ENCODE assay signal across 1 cellular context in the genomic region with DNA sequence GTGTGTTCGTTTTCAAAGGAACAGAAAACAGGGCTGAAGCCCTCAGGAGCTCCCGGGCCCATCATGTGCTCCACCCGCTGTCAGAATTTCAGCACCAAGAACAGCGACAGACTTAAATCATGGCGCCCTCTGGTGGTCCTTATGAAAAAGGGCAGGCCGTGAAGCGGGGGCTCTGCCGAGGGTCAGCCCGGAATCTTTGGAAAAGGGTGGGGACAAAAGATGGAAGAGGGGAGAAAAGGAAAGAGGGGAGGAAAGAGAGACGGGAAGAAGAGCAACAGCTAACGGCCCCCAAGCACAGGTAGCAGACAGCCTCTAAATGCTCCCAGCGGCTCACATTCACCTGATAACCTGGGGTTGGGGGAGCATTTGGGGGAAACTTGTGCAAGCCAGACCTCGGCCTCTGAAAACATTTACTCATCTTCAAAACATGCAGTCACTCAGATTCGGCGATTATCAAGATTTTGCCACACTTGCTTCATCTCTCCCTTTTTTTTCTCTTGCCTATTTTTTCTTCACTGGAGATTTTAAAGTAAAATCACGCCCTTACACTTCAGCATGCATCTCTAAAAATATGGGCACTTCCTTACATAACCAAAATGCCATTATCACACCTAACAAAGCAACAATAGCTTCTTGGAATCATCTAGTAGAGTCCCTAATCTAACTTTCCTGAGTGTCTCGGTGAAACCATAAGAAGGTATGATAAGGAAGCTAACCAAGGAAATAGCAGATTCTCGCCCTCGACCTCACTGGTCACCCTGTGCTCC.
TF ChIP-seq lines count a peak whose summit lies in the region.

No MANE protein-coding gene starts in this region.

TF ChIP-seq in K562, 482 proteins besides CTCF, POLR2A, EP300 and RAD21 (continued from another document and continues in another):
- TF ChIP-seq, protein P1, sequence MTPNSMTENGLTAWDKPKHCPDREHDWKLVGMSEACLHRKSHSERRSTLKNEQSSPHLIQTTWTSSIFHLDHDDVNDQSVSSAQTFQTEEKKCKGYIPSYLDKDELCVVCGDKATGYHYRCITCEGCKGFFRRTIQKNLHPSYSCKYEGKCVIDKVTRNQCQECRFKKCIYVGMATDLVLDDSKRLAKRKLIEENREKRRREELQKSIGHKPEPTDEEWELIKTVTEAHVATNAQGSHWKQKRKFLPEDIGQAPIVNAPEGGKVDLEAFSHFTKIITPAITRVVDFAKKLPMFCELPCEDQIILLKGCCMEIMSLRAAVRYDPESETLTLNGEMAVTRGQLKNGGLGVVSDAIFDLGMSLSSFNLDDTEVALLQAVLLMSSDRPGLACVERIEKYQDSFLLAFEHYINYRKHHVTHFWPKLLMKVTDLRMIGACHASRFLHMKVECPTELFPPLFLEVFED (CRISPR knock-in tag; conservative IDR thresholded peaks at IDR 0.05): 0 out of 2 replicates have a peak, but pooled peaks have one; percentile 71
- TF ChIP-seq ZNF766 (CRISPR knock-in tag; conservative IDR thresholded peaks at IDR 0.05): peak; percentile 88
- TF ChIP-seq ZNF263 (CRISPR knock-in tag; IDR thresholded peaks at IDR 0.05; ENCODE audit: borderline replicate concordance): peak; percentile 68
- no peak for TF ChIP-seq BRCA1 (IDR thresholded peaks at IDR 0.05)
- 0 out of 2 replicates have a peak, but pooled peaks have one; percentile 50 for TF ChIP-seq BRCA1 (CRISPR knock-in tag; IDR thresholded peaks at IDR 0.05)
- TF ChIP-seq, protein P2, sequence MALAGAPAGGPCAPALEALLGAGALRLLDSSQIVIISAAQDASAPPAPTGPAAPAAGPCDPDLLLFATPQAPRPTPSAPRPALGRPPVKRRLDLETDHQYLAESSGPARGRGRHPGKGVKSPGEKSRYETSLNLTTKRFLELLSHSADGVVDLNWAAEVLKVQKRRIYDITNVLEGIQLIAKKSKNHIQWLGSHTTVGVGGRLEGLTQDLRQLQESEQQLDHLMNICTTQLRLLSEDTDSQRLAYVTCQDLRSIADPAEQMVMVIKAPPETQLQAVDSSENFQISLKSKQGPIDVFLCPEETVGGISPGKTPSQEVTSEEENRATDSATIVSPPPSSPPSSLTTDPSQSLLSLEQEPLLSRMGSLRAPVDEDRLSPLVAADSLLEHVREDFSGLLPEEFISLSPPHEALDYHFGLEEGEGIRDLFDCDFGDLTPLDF (CRISPR knock-in tag; IDR thresholded peaks at IDR 0.05): peak; percentile 81; the same call in 1 of the 2 replicates
- no peak for TF ChIP-seq TFAM (CRISPR knock-in tag; conservative IDR thresholded peaks at IDR 0.05)
- TF ChIP-seq, protein P3, sequence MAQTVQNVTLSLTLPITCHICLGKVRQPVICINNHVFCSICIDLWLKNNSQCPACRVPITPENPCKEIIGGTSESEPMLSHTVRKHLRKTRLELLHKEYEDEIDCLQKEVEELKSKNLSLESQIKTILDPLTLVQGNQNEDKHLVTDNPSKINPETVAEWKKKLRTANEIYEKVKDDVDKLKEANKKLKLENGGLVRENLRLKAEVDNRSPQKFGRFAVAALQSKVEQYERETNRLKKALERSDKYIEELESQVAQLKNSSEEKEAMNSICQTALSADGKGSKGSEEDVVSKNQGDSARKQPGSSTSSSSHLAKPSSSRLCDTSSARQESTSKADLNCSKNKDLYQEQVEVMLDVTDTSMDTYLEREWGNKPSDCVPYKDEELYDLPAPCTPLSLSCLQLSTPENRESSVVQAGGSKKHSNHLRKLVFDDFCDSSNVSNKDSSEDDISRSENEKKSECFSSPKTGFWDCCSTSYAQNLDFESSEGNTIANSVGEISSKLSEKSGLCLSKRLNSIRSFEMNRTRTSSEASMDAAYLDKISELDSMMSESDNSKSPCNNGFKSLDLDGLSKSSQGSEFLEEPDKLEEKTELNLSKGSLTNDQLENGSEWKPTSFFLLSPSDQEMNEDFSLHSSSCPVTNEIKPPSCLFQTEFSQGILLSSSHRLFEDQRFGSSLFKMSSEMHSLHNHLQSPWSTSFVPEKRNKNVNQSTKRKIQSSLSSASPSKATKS (CRISPR knock-in tag; IDR thresholded peaks at IDR 0.05): no peak
- peak; percentile 17 to 31; a peak in 1 of 4 replicates for TF ChIP-seq TEAD1 (CRISPR knock-in tag; IDR thresholded peaks at IDR 0.05)
- 0 out of 2 replicates have a peak, but pooled peaks have one; percentile 33 for TF ChIP-seq ZNF175 (CRISPR knock-in tag; IDR thresholded peaks at IDR 0.05; ENCODE audit: low read depth)
- no peak for TF ChIP-seq FOXJ2 (tag; IDR thresholded peaks at IDR 0.05)
- TF ChIP-seq ZNF354B (CRISPR knock-in tag; IDR thresholded peaks at IDR 0.05): 0 out of 2 replicates have a peak, but pooled peaks have one; percentile 5
- no peak for TF ChIP-seq HDAC3 (IDR thresholded peaks at IDR 0.05; ENCODE audit: borderline replicate concordance, partially characterized antibody)
- no peak for TF ChIP-seq ETV1 (tag; conservative IDR thresholded peaks at IDR 0.05; ENCODE audit: low read depth)
- peak; percentile 25; the same call in 1 of the 2 replicates for TF ChIP-seq KLF16 (IDR thresholded peaks at IDR 0.05)
- TF ChIP-seq XRCC5 (IDR thresholded peaks at IDR 0.05; ENCODE audit: low read depth, low read length): peak; percentile 97
- TF ChIP-seq, protein P4, sequence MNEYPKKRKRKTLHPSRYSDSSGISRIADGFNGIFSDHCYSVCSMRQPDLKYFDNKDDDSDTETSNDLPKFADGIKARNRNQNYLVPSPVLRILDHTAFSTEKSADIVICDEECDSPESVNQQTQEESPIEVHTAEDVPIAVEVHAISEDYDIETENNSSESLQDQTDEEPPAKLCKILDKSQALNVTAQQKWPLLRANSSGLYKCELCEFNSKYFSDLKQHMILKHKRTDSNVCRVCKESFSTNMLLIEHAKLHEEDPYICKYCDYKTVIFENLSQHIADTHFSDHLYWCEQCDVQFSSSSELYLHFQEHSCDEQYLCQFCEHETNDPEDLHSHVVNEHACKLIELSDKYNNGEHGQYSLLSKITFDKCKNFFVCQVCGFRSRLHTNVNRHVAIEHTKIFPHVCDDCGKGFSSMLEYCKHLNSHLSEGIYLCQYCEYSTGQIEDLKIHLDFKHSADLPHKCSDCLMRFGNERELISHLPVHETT (CRISPR knock-in tag; conservative IDR thresholded peaks at IDR 0.05 in 1 of 2, IDR thresholded peaks at IDR 0.05 in 1 of 2): peak; percentile 51 to 68; a peak in 1 of 4 replicates
- no peak for TF ChIP-seq KAT7 (CRISPR knock-in tag; IDR thresholded peaks at IDR 0.05; ENCODE audit: borderline replicate concordance)
- TF ChIP-seq, protein P5, sequence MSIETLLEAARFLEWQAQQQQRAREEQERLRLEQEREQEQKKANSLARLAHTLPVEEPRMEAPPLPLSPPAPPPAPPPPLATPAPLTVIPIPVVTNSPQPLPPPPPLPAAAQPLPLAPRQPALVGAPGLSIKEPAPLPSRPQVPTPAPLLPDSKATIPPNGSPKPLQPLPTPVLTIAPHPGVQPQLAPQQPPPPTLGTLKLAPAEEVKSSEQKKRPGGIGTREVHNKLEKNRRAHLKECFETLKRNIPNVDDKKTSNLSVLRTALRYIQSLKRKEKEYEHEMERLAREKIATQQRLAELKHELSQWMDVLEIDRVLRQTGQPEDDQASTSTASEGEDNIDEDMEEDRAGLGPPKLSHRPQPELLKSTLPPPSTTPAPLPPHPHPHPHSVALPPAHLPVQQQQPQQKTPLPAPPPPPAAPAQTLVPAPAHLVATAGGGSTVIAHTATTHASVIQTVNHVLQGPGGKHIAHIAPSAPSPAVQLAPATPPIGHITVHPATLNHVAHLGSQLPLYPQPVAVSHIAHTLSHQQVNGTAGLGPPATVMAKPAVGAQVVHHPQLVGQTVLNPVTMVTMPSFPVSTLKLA (conservative IDR thresholded peaks at IDR 0.05): peak; percentile 46 to 69
- peak; percentile 50; the same call in 1 of the 2 replicates for TF ChIP-seq ZBTB7A (IDR thresholded peaks at IDR 0.05; ENCODE audit: borderline replicate concordance, control insufficient read depth, low read depth, low read length)
- TF ChIP-seq HDAC1 (IDR thresholded peaks at IDR 0.05): no peak
- peak; percentile 42; the same call in 1 of the 2 replicates for TF ChIP-seq HCFC1 (IDR thresholded peaks at IDR 0.05; ENCODE audit: low read depth, low read length)
- peak; percentile 49; the same call in 1 of the 2 replicates for TF ChIP-seq SP1 (CRISPR knock-in tag; IDR thresholded peaks at IDR 0.05)
- TF ChIP-seq, protein P6, sequence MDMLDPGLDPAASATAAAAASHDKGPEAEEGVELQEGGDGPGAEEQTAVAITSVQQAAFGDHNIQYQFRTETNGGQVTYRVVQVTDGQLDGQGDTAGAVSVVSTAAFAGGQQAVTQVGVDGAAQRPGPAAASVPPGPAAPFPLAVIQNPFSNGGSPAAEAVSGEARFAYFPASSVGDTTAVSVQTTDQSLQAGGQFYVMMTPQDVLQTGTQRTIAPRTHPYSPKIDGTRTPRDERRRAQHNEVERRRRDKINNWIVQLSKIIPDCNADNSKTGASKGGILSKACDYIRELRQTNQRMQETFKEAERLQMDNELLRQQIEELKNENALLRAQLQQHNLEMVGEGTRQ (CRISPR knock-in tag; IDR thresholded peaks at IDR 0.05): peak; percentile 49
- TF ChIP-seq GABPB1 (CRISPR knock-in tag; IDR thresholded peaks at IDR 0.05): 0 out of 2 replicates have a peak, but pooled peaks have one; percentile 59
- peak; percentile 52; the same call in 1 of the 2 replicates for TF ChIP-seq STAG1 (CRISPR knock-in tag; IDR thresholded peaks at IDR 0.05; ENCODE audit: borderline replicate concordance)
- no peak for TF ChIP-seq HDAC8 (tag; IDR thresholded peaks at IDR 0.05)
- peak; percentile 31; the same call in 1 of the 2 replicates for TF ChIP-seq SMAD4 (CRISPR knock-in tag; conservative IDR thresholded peaks at IDR 0.05)
- TF ChIP-seq, protein P7, sequence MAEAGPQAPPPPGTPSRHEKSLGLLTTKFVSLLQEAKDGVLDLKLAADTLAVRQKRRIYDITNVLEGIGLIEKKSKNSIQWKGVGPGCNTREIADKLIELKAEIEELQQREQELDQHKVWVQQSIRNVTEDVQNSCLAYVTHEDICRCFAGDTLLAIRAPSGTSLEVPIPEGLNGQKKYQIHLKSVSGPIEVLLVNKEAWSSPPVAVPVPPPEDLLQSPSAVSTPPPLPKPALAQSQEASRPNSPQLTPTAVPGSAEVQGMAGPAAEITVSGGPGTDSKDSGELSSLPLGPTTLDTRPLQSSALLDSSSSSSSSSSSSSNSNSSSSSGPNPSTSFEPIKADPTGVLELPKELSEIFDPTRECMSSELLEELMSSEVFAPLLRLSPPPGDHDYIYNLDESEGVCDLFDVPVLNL (CRISPR knock-in tag; IDR thresholded peaks at IDR 0.05; ENCODE audit: low read depth): peak; percentile 68; the same call in 1 of the 2 replicates
- TF ChIP-seq MIER1 (IDR thresholded peaks at IDR 0.05; ENCODE audit: low read depth): peak; percentile 98
- TF ChIP-seq ZNF75A (CRISPR knock-in tag; IDR thresholded peaks at IDR 0.05): no peak
- TF ChIP-seq, protein P8, sequence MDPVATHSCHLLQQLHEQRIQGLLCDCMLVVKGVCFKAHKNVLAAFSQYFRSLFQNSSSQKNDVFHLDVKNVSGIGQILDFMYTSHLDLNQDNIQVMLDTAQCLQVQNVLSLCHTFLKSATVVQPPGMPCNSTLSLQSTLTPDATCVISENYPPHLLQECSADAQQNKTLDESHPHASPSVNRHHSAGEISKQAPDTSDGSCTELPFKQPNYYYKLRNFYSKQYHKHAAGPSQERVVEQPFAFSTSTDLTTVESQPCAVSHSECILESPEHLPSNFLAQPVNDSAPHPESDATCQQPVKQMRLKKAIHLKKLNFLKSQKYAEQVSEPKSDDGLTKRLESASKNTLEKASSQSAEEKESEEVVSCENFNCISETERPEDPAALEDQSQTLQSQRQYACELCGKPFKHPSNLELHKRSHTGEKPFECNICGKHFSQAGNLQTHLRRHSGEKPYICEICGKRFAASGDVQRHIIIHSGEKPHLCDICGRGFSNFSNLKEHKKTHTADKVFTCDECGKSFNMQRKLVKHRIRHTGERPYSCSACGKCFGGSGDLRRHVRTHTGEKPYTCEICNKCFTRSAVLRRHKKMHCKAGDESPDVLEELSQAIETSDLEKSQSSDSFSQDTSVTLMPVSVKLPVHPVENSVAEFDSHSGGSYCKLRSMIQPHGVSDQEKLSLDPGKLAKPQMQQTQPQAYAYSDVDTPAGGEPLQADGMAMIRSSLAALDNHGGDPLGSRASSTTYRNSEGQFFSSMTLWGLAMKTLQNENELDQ (CRISPR knock-in tag; IDR thresholded peaks at IDR 0.05; ENCODE audit: borderline replicate concordance): 0 out of 2 replicates have a peak, but pooled peaks have one; percentile 19
- peak; percentile 82 for TF ChIP-seq SMC3 (conservative IDR thresholded peaks at IDR 0.05; ENCODE audit: insufficient read depth, low read depth, low read length)
- TF ChIP-seq NCOA1 (IDR thresholded peaks at IDR 0.05; ENCODE audit: low read depth): peak; percentile 65
- TF ChIP-seq ZNF699 (CRISPR knock-in tag; IDR thresholded peaks at IDR 0.05; ENCODE audit: insufficient replicate concordance): no peak
- TF ChIP-seq, protein P9, sequence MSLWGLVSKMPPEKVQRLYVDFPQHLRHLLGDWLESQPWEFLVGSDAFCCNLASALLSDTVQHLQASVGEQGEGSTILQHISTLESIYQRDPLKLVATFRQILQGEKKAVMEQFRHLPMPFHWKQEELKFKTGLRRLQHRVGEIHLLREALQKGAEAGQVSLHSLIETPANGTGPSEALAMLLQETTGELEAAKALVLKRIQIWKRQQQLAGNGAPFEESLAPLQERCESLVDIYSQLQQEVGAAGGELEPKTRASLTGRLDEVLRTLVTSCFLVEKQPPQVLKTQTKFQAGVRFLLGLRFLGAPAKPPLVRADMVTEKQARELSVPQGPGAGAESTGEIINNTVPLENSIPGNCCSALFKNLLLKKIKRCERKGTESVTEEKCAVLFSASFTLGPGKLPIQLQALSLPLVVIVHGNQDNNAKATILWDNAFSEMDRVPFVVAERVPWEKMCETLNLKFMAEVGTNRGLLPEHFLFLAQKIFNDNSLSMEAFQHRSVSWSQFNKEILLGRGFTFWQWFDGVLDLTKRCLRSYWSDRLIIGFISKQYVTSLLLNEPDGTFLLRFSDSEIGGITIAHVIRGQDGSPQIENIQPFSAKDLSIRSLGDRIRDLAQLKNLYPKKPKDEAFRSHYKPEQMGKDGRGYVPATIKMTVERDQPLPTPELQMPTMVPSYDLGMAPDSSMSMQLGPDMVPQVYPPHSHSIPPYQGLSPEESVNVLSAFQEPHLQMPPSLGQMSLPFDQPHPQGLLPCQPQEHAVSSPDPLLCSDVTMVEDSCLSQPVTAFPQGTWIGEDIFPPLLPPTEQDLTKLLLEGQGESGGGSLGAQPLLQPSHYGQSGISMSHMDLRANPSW (CRISPR knock-in tag; IDR thresholded peaks at IDR 0.05): no peak
- TF ChIP-seq, protein P10, sequence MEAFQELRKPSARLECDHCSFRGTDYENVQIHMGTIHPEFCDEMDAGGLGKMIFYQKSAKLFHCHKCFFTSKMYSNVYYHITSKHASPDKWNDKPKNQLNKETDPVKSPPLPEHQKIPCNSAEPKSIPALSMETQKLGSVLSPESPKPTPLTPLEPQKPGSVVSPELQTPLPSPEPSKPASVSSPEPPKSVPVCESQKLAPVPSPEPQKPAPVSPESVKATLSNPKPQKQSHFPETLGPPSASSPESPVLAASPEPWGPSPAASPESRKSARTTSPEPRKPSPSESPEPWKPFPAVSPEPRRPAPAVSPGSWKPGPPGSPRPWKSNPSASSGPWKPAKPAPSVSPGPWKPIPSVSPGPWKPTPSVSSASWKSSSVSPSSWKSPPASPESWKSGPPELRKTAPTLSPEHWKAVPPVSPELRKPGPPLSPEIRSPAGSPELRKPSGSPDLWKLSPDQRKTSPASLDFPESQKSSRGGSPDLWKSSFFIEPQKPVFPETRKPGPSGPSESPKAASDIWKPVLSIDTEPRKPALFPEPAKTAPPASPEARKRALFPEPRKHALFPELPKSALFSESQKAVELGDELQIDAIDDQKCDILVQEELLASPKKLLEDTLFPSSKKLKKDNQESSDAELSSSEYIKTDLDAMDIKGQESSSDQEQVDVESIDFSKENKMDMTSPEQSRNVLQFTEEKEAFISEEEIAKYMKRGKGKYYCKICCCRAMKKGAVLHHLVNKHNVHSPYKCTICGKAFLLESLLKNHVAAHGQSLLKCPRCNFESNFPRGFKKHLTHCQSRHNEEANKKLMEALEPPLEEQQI (IDR thresholded peaks at IDR 0.05): peak; percentile 67; the same call in 1 of the 2 replicates
